In genomic region chr20:16119909-16120308, GRCh38 we compare ENCODE assay signal across 1 cellular context.
A peak's percentile ranks its signal among the peaks of the same experiment; 100 is the strongest.
TF ChIP-seq lines count a peak whose summit lies in the region.

No MANE protein-coding gene starts in this region.

TF ChIP-seq in HepG2, 621 proteins besides CTCF, POLR2A, EP300 and RAD21 (continued from another document and continues in another):
- TF ChIP-seq SNAPC4 (CRISPR knock-in tag; IDR thresholded peaks at IDR 0.05) (no peak), POGK (CRISPR knock-in tag; conservative IDR thresholded peaks at IDR 0.05) (no peak), STAG1 (CRISPR knock-in tag; IDR thresholded peaks at IDR 0.05) (no peak), ZFX (CRISPR knock-in tag; IDR thresholded peaks at IDR 0.05; ENCODE audit: low read depth) (no peak), SP5 (CRISPR knock-in tag; IDR thresholded peaks at IDR 0.05; ENCODE audit: borderline replicate concordance, low read depth) (no peak), KDM5A (IDR thresholded peaks at IDR 0.05; ENCODE audit: borderline replicate concordance, low read length) (no peak), ARNT2 (CRISPR knock-in tag; IDR thresholded peaks at IDR 0.05; ENCODE audit: low read depth) (no peak), KMT2B (CRISPR knock-in tag; IDR thresholded peaks at IDR 0.05) (no peak), ZNF101 (CRISPR knock-in tag; IDR thresholded peaks at IDR 0.05; ENCODE audit: borderline replicate concordance, low read depth) (no peak), ZNF574 (CRISPR knock-in tag; IDR thresholded peaks at IDR 0.05) (no peak; the same call in 1 of the 2 replicates), ZNF770 (CRISPR knock-in tag; IDR thresholded peaks at IDR 0.05) (no peak), ZSCAN25 (CRISPR knock-in tag; IDR thresholded peaks at IDR 0.05) (no peak), ZMYM2 (CRISPR knock-in tag; IDR thresholded peaks at IDR 0.05) (no peak), ZSCAN9 (CRISPR knock-in tag; IDR thresholded peaks at IDR 0.05; ENCODE audit: borderline replicate concordance) (no peak), ZNF749 (CRISPR knock-in tag; IDR thresholded peaks at IDR 0.05; ENCODE audit: borderline replicate concordance) (no peak), ZNF761 (CRISPR knock-in tag; conservative IDR thresholded peaks at IDR 0.05) (no peak), HNRNPH1 (optimal IDR thresholded peaks at IDR 0.05; ENCODE audit: low read depth, low read length) (no peak), ZSCAN22 (CRISPR knock-in tag; IDR thresholded peaks at IDR 0.05) (no peak), HMGA1 (CRISPR knock-in tag; conservative IDR thresholded peaks at IDR 0.05) (no peak), ZFY (CRISPR knock-in tag; IDR thresholded peaks at IDR 0.05) (no peak), CCAR2 (optimal IDR thresholded peaks at IDR 0.05; ENCODE audit: low read depth, low read length) (no peak), CC2D1A (CRISPR knock-in tag; IDR thresholded peaks at IDR 0.05) (no peak), NFIB (CRISPR knock-in tag; IDR thresholded peaks at IDR 0.05; ENCODE audit: borderline replicate concordance) (no peak), ZNF230 (CRISPR knock-in tag; IDR thresholded peaks at IDR 0.05) (no peak), HHEX (CRISPR knock-in tag; IDR thresholded peaks at IDR 0.05) (0 out of 2 replicates have a peak, but pooled peaks have one; percentile 25), NFYB (CRISPR knock-in tag; IDR thresholded peaks at IDR 0.05) (no peak), ZNF549 (CRISPR knock-in tag; IDR thresholded peaks at IDR 0.05) (no peak), HOXA5 (CRISPR knock-in tag; IDR thresholded peaks at IDR 0.05) (no peak), SAFB2 (CRISPR knock-in tag; IDR thresholded peaks at IDR 0.05; ENCODE audit: borderline replicate concordance, low read depth) (no peak), TERF1 (CRISPR knock-in tag; IDR thresholded peaks at IDR 0.05) (no peak), TOPORS (CRISPR knock-in tag; IDR thresholded peaks at IDR 0.05) (no peak), SMC3 (IDR thresholded peaks at IDR 0.05; ENCODE audit: low read length) (no peak), ZNF564 (CRISPR knock-in tag; IDR thresholded peaks at IDR 0.05) (no peak), E2F2 (CRISPR knock-in tag; IDR thresholded peaks at IDR 0.05; ENCODE audit: borderline replicate concordance) (no peak), ZEB1 (IDR thresholded peaks at IDR 0.05; ENCODE audit: insufficient replicate concordance, low read depth) (no peak), ETV6 (CRISPR knock-in tag; conservative IDR thresholded peaks at IDR 0.05) (no peak), PAXIP1 (CRISPR knock-in tag; conservative IDR thresholded peaks at IDR 0.05) (peak; percentile 91), FLYWCH1 (CRISPR knock-in tag; IDR thresholded peaks at IDR 0.05) (no peak), PHB2 (IDR thresholded peaks at IDR 0.05; ENCODE audit: partially characterized antibody) (no peak), ELF3 (CRISPR knock-in tag; IDR thresholded peaks at IDR 0.05) (peak; percentile 67; the same call in 1 of the 2 replicates), GLI4 (CRISPR knock-in tag; IDR thresholded peaks at IDR 0.05; ENCODE audit: borderline replicate concordance) (no peak), U2AF1 (optimal IDR thresholded peaks at IDR 0.05; ENCODE audit: low read depth, low read length) (no peak), ZNF326 (CRISPR knock-in tag; IDR thresholded peaks at IDR 0.05; ENCODE audit: borderline replicate concordance) (no peak), ISX (CRISPR knock-in tag; conservative IDR thresholded peaks at IDR 0.05) (no peak), TRIM22 (IDR thresholded peaks at IDR 0.05) (no peak), SRSF9 (IDR thresholded peaks at IDR 0.05; ENCODE audit: borderline replicate concordance, insufficient read depth, low read depth, low read length, poor library complexity, severe bottlenecking) (no peak), FOXK1 (CRISPR knock-in tag; IDR thresholded peaks at IDR 0.05; ENCODE audit: borderline replicate concordance, low read depth) (peak; percentile 57; the same call in 1 of the 2 replicates), HNRNPLL (IDR thresholded peaks at IDR 0.05; ENCODE audit: low read depth, low read length, poor library complexity, severe bottlenecking) (no peak)
